7 cellular contexts compared by ENCODE assay signal in the genomic region with DNA sequence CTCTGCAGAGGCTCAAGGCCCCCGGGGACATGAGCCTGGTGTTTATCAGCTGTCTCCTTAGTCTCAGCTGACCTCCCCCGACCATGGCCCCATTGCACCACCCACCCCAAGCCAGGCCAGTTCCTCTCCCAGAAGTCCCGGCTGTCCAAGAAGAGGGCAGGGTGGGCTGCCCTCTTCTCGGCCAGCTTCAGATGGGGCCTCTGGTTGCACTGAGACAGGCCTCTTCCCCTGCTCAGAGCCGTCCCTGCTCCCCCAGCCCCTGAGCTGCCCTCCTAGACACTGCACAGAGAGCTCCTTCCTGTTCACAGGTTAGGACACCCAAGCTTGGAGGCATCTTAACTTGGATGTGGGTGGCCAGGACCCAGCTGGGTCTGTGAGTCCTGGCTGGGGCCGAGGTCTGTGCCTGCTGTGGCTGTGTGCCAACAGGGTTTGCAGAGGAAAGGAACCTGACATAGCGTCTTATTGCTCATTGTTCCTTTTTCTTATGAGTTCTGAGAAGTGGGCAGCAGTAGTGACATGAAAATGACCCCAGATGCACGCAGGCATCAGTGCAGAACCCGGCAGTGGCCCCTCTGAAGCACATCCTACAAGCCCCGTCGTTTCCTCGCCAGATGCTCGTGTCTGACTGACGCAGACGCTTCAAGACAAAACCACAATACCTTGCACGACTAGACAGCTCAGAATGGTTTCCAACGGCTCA. TPM values are rescaled to one million over a fixed set of nuclear protein-coding genes. Genes with fewer than 3 reads are reported as not detected.
DNase-seq lines count a peak whose midpoint lies in the region; ATAC-seq and FAIRE-seq lines count a peak whose summit lies in the region.

No MANE protein-coding gene starts in this region.

- H3K36me3 Mint-ChIP-seq in activated naive CD4-positive, alpha-beta T cell treated with anti-CD3 and anti-CD28 coated beads for 36 hours (ENCODE audit: low read depth): peaks cover 14% of the 10 kb centered on the region

- H3K4me3 ChIP-seq in iPS-15b (ENCODE audit: low read depth, low read length): no peak overlapping the region

- no peaks in the 10 kb centered on the region for H3K4me1 ChIP-seq in iPS-15b (ENCODE audit: control insufficient read depth, insufficient read depth, low read length)

- intact Hi-C loops in activated naive CD4-positive, alpha-beta T cell treated with anti-CD3 and anti-CD28 coated beads for 36 hours (cut with micrococcal nuclease): loop anchor here (1.0 to 5.0 kb wide), 7 partner anchors 9 to 364 kb away; partner anchors contain the start of genes BRD1, PANX2 and PIM3

- peak; percentile 91 for DNase-seq in RPMI8226
- peak; percentile 84 for DNase-seq in activated naive CD4-positive, alpha-beta T cell treated with anti-CD3 and anti-CD28 coated beads for 36 hours
- peak in 2 of 3 donors; percentile 48 to 59 for DNase-seq in stimulated activated CD4-positive, alpha-beta T cell treated with anti-CD3 and anti-CD28 coated beads, TNF-alpha, amount 100 ng/mL, for 48 hours (ENCODE audit: low read depth in 3 of 3)
- no peak for DNase-seq in urothelium cell line (ENCODE audit: low spot score)
- DNase-seq in NCI-H187 (lab: John Stamatoyannopoulos, UW): no peak

- ATAC-seq in GM21526 (IDR thresholded peaks at IDR 0.05; ENCODE audit: low FRiP score, unreplicated experiment): peak; percentile 27

- peak overlapping the region; percentile 88 for H3K27ac Mint-ChIP-seq in activated naive CD4-positive, alpha-beta T cell treated with anti-CD3 and anti-CD28 coated beads for 36 hours

- no peaks in the 10 kb centered on the region for H3K9me3 ChIP-seq in iPS-15b (ENCODE audit: control insufficient read depth, insufficient read depth, low read length)

- no peaks in the 10 kb centered on the region for H3K27me3 Mint-ChIP-seq in activated naive CD4-positive, alpha-beta T cell treated with anti-CD3 and anti-CD28 coated beads for 36 hours (ENCODE audit: low read depth)

- peak overlapping the region; percentile 12 for H3K9ac ChIP-seq in iPS-15b (ENCODE audit: low read depth, low read length)

- no peaks in the 10 kb centered on the region for H3K27me3 ChIP-seq in iPS-15b (ENCODE audit: control insufficient read depth, insufficient read depth, low read length)

- H3K4me1 Mint-ChIP-seq in activated naive CD4-positive, alpha-beta T cell treated with anti-CD3 and anti-CD28 coated beads for 36 hours (ENCODE audit: low read depth): peaks cover 53% of the 10 kb centered on the region

- no peaks in the 10 kb centered on the region for H3K9me3 Mint-ChIP-seq in activated naive CD4-positive, alpha-beta T cell treated with anti-CD3 and anti-CD28 coated beads for 36 hours

- H3K4me3 Mint-ChIP-seq in activated naive CD4-positive, alpha-beta T cell treated with anti-CD3 and anti-CD28 coated beads for 36 hours: peak overlapping the region; percentile 84

- CTCF ChIA-PET in activated naive CD4-positive, alpha-beta T cell treated with anti-CD3 and anti-CD28 coated beads for 36 hours (lab: Charles Lee): interaction anchor here (0.5 to 3.3 kb wide), 8 partner anchors 11 to 261 kb away, joined by 3 to 15 read pairs (median 6); no protein-coding TSS in a partner anchor

- FAIRE-seq in urothelium cell line (lab: Jason Lieb, UNC): no peak

- H3K36me3 ChIP-seq in iPS-15b (ENCODE audit: control insufficient read depth, insufficient read depth, low read length): peaks cover 34% of the 10 kb centered on the region

RNA-seq across cellular contexts. Expression of gene TRABD, which starts 5.5 kb away (rescaled TPM):
- 10 to 100 TPM; 61.0 to 62.8 TPM for total RNA-seq in activated naive CD4-positive, alpha-beta T cell treated with anti-CD3 and anti-CD28 coated beads for 36 hours

RNA-seq across cellular contexts. Expression of gene SELENOO, which starts 9.6 kb away (rescaled TPM):
- 10 to 100 TPM; 16.5 to 16.7 TPM for total RNA-seq in activated naive CD4-positive, alpha-beta T cell treated with anti-CD3 and anti-CD28 coated beads for 36 hours

RNA-seq across cellular contexts. Expression of gene PANX2, which starts 20.7 kb away (rescaled TPM):
- 1 to 10 TPM; 1.2 to 1.7 TPM for total RNA-seq in activated naive CD4-positive, alpha-beta T cell treated with anti-CD3 and anti-CD28 coated beads for 36 hours

RNA-seq across cellular contexts. Expression of gene TUBGCP6, which starts 53.6 kb away (rescaled TPM):
- 10 to 100 TPM; 44.5 to 47.8 TPM for total RNA-seq in activated naive CD4-positive, alpha-beta T cell treated with anti-CD3 and anti-CD28 coated beads for 36 hours

RNA-seq across cellular contexts. Expression of gene HDAC10, which starts 59.9 kb away (rescaled TPM):
- total RNA-seq in activated naive CD4-positive, alpha-beta T cell treated with anti-CD3 and anti-CD28 coated beads for 36 hours: 10 to 100 TPM; 35.4 to 38.0 TPM

Comparison
In these comparisons a context has a peak if more than half of its experiments do, and no peak if none do; other contexts are left out.
1. DNase-seq: peak in RPMI8226 (single experiment), activated naive CD4-positive, alpha-beta T cell treated with anti-CD3 and anti-CD28 coated beads for 36 hours (single experiment) and stimulated activated CD4-positive, alpha-beta T cell treated with anti-CD3 and anti-CD28 coated beads, TNF-alpha, amount 100 ng/mL, for 48 hours (2 of 3); none in urothelium cell line (single experiment) and NCI-H187 (0 of 2).